20 cellular contexts compared by ENCODE assay signal in the genomic region with DNA sequence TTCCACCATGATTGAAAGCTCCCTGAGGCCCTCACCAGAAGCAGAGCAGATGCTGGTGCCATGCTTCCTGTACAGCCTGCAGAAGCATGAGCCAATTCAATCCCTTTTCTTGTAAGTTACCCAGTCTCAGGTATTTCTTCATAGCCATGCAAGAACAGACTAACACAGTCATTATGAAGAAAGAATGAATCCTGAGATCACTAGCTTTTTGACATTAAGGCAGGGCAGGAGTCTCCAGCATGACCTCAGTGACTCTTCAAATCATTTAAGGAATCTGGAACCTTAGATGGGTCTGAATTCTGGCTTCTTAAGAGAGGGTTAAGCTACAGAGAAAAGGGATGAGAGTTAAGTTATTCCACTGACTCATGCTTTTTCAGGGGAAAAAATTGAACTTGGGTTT.
A peak's percentile ranks its signal among the peaks of the same experiment; 100 is the strongest.
DNase-seq lines count a peak whose midpoint lies in the region; ATAC-seq, FAIRE-seq and TF ChIP-seq lines count a peak whose summit lies in the region.
"Had no signal": no experiment of that assay in that cellular context is flagged by ENCODE, and none has a peak within 500 bp of the region (broad histone marks: within the 10 kb centered on the region; RNA-seq: fewer than 3 reads in every experiment).

No MANE protein-coding gene starts in this region.

- no peak overlapping the region for H2BK5ac ChIP-seq in mesenchymal stem cell (ENCODE audit: low read depth, low read length, poor library complexity, severe bottlenecking)

- intact Hi-C loops in left lung (cut with DNase I) = no loop called here

- H3K79me1 ChIP-seq in mesenchymal stem cell (replicated peaks; ENCODE audit: low read length, poor library complexity, severe bottlenecking) = no peaks in the 10 kb centered on the region

- peak overlapping the region; percentile 61 for H2AK5ac ChIP-seq in mesenchymal stem cell (ENCODE audit: low read length, severe bottlenecking)

- DNase-seq in M059J (ENCODE audit: low read depth) (peak; percentile 53), bronchial epithelial cell (ENCODE audit: low read depth) (peak; percentile 74), mesenchymal stem cell (peak; percentile 58), left lung (no peak), frontal cortex (ENCODE audit: low spot score in 2 of 2) (no peak)
- no peak for DNase-seq in activated naive CD4-positive, alpha-beta T cell treated with anti-CD3 and anti-CD28 coated beads, Interleukin-2, amount 50 U/mL, for 16 hours
- DNase-seq: activated CD4-positive, CD25-positive, alpha-beta regulatory T cell treated with anti-CD3 and anti-CD28 coated beads, Interleukin-2, amount 50 U/mL, for 72 hours; activated CD8-positive, alpha-beta memory T cell treated with anti-CD3 and anti-CD28 coated beads, Interleukin-2, amount 50 U/mL, for 48 hours; activated naive CD4-positive, alpha-beta T cell treated with anti-CD3 and anti-CD28 coated beads, Interleukin-2, amount 10 ng/mL, durations not matched to agents 7 days and 5 days; effector memory CD4-positive, alpha-beta T cell; KBM-7; lower lobe of right lung; NCI-H1105 treated with DMSO at 0.1 percent for 48 hours; stimulated activated CD4-positive, alpha-beta T cell treated with anti-CD3 and anti-CD28 coated beads, Interleukin-15, amount 100 ng/mL, for 24 hours; stimulated activated naive CD8-positive, alpha-beta T cell treated with anti-CD3 and anti-CD28 coated beads, Interleukin-15, Interleukin-2, amounts not matched to agents 100 U/mL and 50 U/mL, for 24 hours had no signal

- H3K9me3 ChIP-seq in mesenchymal stem cell (ENCODE audit: control insufficient read depth, low read length) (no peaks in the 10 kb centered on the region), left lung (no peaks in the 10 kb centered on the region)
- H3K9me3 ChIP-seq: gastroesophageal sphincter, lower lobe of right lung, vagina had no signal

- peak overlapping the region; percentile 83 for H4K8ac ChIP-seq in mesenchymal stem cell (ENCODE audit: low read length)

- H3K27me3 ChIP-seq in ACC112 (ENCODE audit: insufficient read depth, low read length) (no peaks in the 10 kb centered on the region), bronchial epithelial cell (ENCODE audit: control insufficient read depth, insufficient read depth, low read length) (no peaks in the 10 kb centered on the region), mesenchymal stem cell (ENCODE audit: control insufficient read depth in 1 of 2, insufficient read depth in 1 of 2, low read length in 2 of 2) (no peaks in the 10 kb centered on the region), left lung (no peaks in the 10 kb centered on the region)
- H3K27me3 ChIP-seq: gastroesophageal sphincter, vagina had no signal

- H3K36me3 ChIP-seq in ACC112 (ENCODE audit: insufficient read depth, low read length) = no peaks in the 10 kb centered on the region
- H3K36me3 ChIP-seq in bronchial epithelial cell (ENCODE audit: control insufficient read depth, insufficient read depth, low read length) = no peaks in the 10 kb centered on the region
- peaks cover 0 to 3% of the 10 kb centered on the region in 2 experiments for H3K36me3 ChIP-seq in mesenchymal stem cell (ENCODE audit: control insufficient read depth in 1 of 2, insufficient read depth in 2 of 2, low read depth in 1 of 2, low read length in 2 of 2)
- no peaks in the 10 kb centered on the region for H3K36me3 ChIP-seq in left lung
- H3K36me3 ChIP-seq: gastroesophageal sphincter, lower lobe of right lung, vagina had no signal

- H2BK120ac ChIP-seq in mesenchymal stem cell (ENCODE audit: low read depth, low read length) = no peak overlapping the region

- H3K79me2 ChIP-seq in ACC112 (ENCODE audit: control insufficient read depth, insufficient read depth, low read length, unreplicated experiment) = peaks cover 86% of the 10 kb centered on the region

- H3K23ac ChIP-seq in mesenchymal stem cell (ENCODE audit: low read length in 2 of 2) = no peak overlapping the region

- H3K18ac ChIP-seq in mesenchymal stem cell (ENCODE audit: low read depth in 1 of 2, low read length in 2 of 2) = peak overlapping the region; percentile 66 to 68

- peak overlapping the region in 1 of 2 experiments; percentile 49 for H3K4ac ChIP-seq in mesenchymal stem cell (ENCODE audit: low read depth in 1 of 2, low read length in 2 of 2)

- FAIRE-seq in bronchial epithelial cell (lab: Jason Lieb, UNC) (no peak), frontal cortex (lab: Jason Lieb, UNC) (no peak)
- FAIRE-seq: GM12878 had no signal

- H4K91ac ChIP-seq in mesenchymal stem cell (ENCODE audit: low read length) = peak overlapping the region; percentile 3

- no peak overlapping the region for H3K9ac ChIP-seq in mesenchymal stem cell (ENCODE audit: low read length)

- H3K27ac ChIP-seq in ACC112 (ENCODE audit: low read depth, low read length) = peak overlapping the region; percentile 63
- peak overlapping the region; percentile 84 for H3K27ac ChIP-seq in mesenchymal stem cell (ENCODE audit: low read length, poor library complexity, severe bottlenecking)
- H3K27ac ChIP-seq in left lung = no peak overlapping the region
- H3K27ac ChIP-seq: gastroesophageal sphincter, lower lobe of right lung, vagina had no signal

- no peak overlapping the region for H2BK15ac ChIP-seq in mesenchymal stem cell (ENCODE audit: low read depth, poor library complexity, severe bottlenecking)

- no peak for ATAC-seq in HG03135 (IDR thresholded peaks at IDR 0.05; ENCODE audit: unreplicated experiment)
- ATAC-seq in left lung = no peak
- ATAC-seq: gastroesophageal sphincter, GM12878, lower lobe of right lung had no signal

- no peak overlapping the region for H3K4me3 ChIP-seq in ACC112 (ENCODE audit: low read depth, low read length)
- H3K4me3 ChIP-seq in bronchial epithelial cell (ENCODE audit: low read depth, low read length) = no peak overlapping the region
- H3K4me3 ChIP-seq in mesenchymal stem cell (ENCODE audit: insufficient read depth in 1 of 2, low read depth in 1 of 2, low read length in 2 of 2) = no peak overlapping the region
- no peak overlapping the region for H3K4me3 ChIP-seq in left lung
- H3K4me3 ChIP-seq: gastroesophageal sphincter, GM12878, lower lobe of right lung, vagina had no signal

- peak overlapping the region in 1 of 2 experiments; percentile 81 for H3K14ac ChIP-seq in mesenchymal stem cell (ENCODE audit: low read length in 2 of 2)

- H3K4me2 ChIP-seq in mesenchymal stem cell (ENCODE audit: low read length, poor library complexity, severe bottlenecking) = no peak overlapping the region

- H2BK12ac ChIP-seq in mesenchymal stem cell (ENCODE audit: low read length in 2 of 2) = peak overlapping the region in 1 of 2 experiments; percentile 86

- peaks cover 79% of the 10 kb centered on the region for H3K4me1 ChIP-seq in ACC112 (ENCODE audit: control insufficient read depth, insufficient read depth, low read length, unreplicated experiment)
- peaks cover 12% of the 10 kb centered on the region for H3K4me1 ChIP-seq in mesenchymal stem cell (ENCODE audit: control insufficient read depth, insufficient read depth, low read depth, low read length)
- H3K4me1 ChIP-seq in left lung = peaks cover 0 to 6% of the 10 kb centered on the region in 2 donors

- TF ChIP-seq CTCF in bronchial epithelial cell (IDR thresholded peaks at IDR 0.05; ENCODE audit: insufficient read depth, low read length, severe bottlenecking) (no peak), left lung (IDR thresholded peaks at IDR 0.05) (no peak)

- no peak overlapping the region for H2AFZ ChIP-seq in ACC112 (ENCODE audit: low read length, unreplicated experiment)
- H2AFZ ChIP-seq in mesenchymal stem cell (ENCODE audit: low read depth, low read length) = no peak overlapping the region

Comparison
In these comparisons a context has a peak if more than half of its experiments do, and no peak if none do; other contexts are left out.
1. H3K27ac ChIP-seq: peak in ACC112 (single experiment) and mesenchymal stem cell (single experiment); none in left lung (0 of 2).
2. DNase-seq: peak in M059J (single experiment), bronchial epithelial cell (single experiment) and mesenchymal stem cell (single experiment); none in left lung (0 of 2), activated naive CD4-positive, alpha-beta T cell treated with anti-CD3 and anti-CD28 coated beads, Interleukin-2, amount 50 U/mL, for 16 hours (single experiment) and frontal cortex (0 of 2).